ENCODE assay signal across 10 cellular contexts in the genomic region with DNA sequence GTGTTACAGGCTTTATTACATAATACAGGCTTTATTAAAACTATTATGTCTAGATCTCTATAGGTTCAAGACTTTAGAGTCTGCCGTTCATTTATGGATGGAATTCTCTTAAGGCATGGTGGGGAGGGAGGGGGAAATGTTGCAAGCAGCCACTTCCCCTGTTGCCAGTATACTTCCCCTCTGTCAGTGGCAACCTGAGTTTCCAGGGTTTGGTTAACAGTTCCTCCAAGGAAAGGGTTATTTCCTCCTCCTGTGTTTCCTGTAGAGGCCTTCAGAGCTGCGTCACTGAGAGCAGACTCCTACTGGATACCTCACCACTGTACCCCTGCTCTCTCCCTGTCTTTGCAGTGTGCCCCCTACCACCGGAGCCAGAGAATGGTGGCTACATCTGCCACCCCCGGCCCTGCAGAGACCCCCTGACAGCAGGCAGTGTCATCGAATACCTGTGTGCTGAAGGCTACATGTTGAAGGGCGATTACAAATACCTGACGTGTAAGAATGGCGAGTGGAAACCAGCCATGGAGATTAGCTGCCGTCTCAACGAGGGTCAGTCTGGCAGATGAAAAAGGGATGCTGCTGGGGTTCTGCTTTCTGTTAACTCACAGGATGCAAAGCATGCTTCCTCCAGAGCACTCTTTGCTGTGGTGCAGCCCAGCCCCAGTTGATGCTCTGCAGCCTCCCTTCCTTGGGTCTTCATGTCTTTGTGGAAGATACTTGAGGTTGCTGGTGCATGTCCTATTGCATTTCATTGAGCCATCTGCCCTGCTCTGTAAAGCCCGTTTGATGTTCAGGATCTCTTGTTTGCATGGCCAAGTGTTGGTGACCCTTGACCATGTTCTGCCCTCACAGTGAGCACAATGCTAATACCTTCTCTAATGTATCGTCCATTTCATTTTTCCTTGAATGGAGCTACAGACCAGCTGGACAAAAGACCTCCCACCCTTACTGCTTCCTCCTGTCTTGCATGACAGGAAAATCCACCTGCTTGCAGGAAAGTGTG.
DNase-seq lines count a peak whose midpoint lies in the region; ATAC-seq and TF ChIP-seq lines count a peak whose summit lies in the region.
"Had no signal": no experiment of that assay in that cellular context is flagged by ENCODE, and none has a peak within 500 bp of the region (broad histone marks: within the 10 kb centered on the region; RNA-seq: fewer than 3 reads in every experiment).

No MANE protein-coding gene starts in this region.

- H3K9me3 Mint-ChIP-seq in effector memory CD8-positive, alpha-beta T cell, result no peaks in the 10 kb centered on the region

- H3K27ac Mint-ChIP-seq in effector memory CD8-positive, alpha-beta T cell, result peak overlapping the region; percentile 58 to 71
- H3K27ac Mint-ChIP-seq: progenitor cell of endocrine pancreas had no signal

- POLR2A ChIA-PET in GM10248 (lab: Yijun Ruan, JAX), result no interaction called here

- CTCF ChIA-PET in GM10248 (lab: Yijun Ruan, JAX), result interaction anchor here (0.9 to 2.0 kb wide), 4 partner anchors 11 to 229 kb away, joined by 3 to 10 read pairs (median 4); no protein-coding TSS in a partner anchor

- peak; percentile 22 for ATAC-seq in effector memory CD8-positive, alpha-beta T cell (replicated peaks)
- ATAC-seq in HG02759 (IDR thresholded peaks at IDR 0.05; ENCODE audit: unreplicated experiment), result no peak

- DNase-seq in NCI-H146 (lab: John Stamatoyannopoulos, UW), result peak; percentile 28
- DNase-seq in NCI-H146 treated with DMSO at 0.1 percent for 48 hours (lab: John Stamatoyannopoulos, UW; ENCODE audit: unreplicated experiment), result no peak
- DNase-seq in NCI-H524 (lab: John Stamatoyannopoulos, UW), result peak; percentile 32 to 83
- no peak for DNase-seq in effector memory CD8-positive, alpha-beta T cell
- DNase-seq in posterior vena cava (ENCODE audit: low spot score), result peak; percentile 67
- no peak for DNase-seq in GM10248 (ENCODE audit: extremely low spot score)
- no peak for DNase-seq in NAMALWA (ENCODE audit: low spot score)
- DNase-seq: activated T-cell treated with anti-CD3 and anti-CD28 coated beads, Interleukin-2, amount 50 U/mL, for 1 hour had no signal

- peak overlapping the region in 1 of 2 donors; percentile 38 for H3K4me3 Mint-ChIP-seq in effector memory CD8-positive, alpha-beta T cell

- intact Hi-C loops in posterior vena cava (cut with DNase I), result no loop called here

- TF ChIP-seq CTCF in GM10248 (IDR thresholded peaks at IDR 0.05; ENCODE audit: control extremely low read depth, extremely low read depth, low read depth, missing control alignments), result no peak

- H3K27me3 Mint-ChIP-seq in effector memory CD8-positive, alpha-beta T cell, result no peaks in the 10 kb centered on the region
- H3K27me3 Mint-ChIP-seq: progenitor cell of endocrine pancreas had no signal

- peaks cover 45 to 48% of the 10 kb centered on the region in 2 donors for H3K4me1 Mint-ChIP-seq in effector memory CD8-positive, alpha-beta T cell (ENCODE audit: low read depth in 2 of 2)

- peaks cover 43% of the 10 kb centered on the region for H3K36me3 Mint-ChIP-seq in effector memory CD8-positive, alpha-beta T cell (ENCODE audit: insufficient read depth)

Comparison
In these comparisons a context has a peak if more than half of its experiments do, and no peak if none do; other contexts are left out.
1. DNase-seq: peak in NCI-H146 (single experiment), NCI-H524 (2 of 2) and posterior vena cava (single experiment); none in NCI-H146 treated with DMSO at 0.1 percent for 48 hours (single experiment), effector memory CD8-positive, alpha-beta T cell (0 of 3), GM10248 (single experiment) and NAMALWA (single experiment).